Comparison of ENCODE assay signal across 16 cellular contexts in the genomic region with DNA sequence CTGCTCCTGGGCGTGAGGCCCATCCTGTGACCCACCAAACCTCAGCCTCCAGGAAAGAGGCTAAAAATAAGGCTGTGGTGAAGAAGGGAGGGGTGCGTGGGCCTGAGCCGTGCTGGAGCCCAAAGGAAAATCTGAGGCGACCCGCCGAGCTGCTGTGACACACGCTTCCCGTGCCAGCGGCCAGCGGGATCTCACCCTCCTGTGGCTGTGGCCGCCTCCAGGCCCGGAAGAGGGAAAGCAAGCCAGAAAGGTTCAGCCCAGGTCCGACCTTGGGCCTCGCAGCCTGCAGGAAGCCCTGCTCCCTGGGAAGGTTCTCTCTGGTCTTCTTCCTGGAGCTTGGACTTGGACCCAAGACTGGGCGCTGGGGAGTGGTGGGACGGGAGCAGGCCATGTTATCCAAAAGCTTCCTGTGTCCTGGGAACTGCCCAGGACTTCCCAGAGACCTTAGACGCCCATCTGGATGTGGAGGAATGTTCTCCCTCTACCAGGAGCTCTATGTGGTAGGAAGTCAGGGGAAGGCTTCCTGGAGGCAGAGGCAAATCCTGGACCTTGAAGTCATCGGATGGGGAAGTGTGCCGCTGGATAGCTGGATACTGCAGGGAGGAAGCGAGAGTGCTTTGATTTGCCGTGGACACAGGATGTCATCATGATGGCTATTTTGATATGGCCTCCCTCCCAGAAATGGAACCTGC. TPM values are rescaled to one million over a fixed set of nuclear protein-coding genes. Genes with fewer than 3 reads are reported as not detected.
DNase-seq lines count a peak whose midpoint lies in the region; ATAC-seq and TF ChIP-seq lines count a peak whose summit lies in the region.
"Had no signal": no experiment of that assay in that cellular context is flagged by ENCODE, and none has a peak within 500 bp of the region (broad histone marks: within the 10 kb centered on the region; RNA-seq: fewer than 3 reads in every experiment).

No MANE protein-coding gene starts in this region.

- H3K27me3 Mint-ChIP-seq in activated CD4-positive, alpha-beta T cell treated with anti-CD3 and anti-CD28 coated beads, Interleukin-2, amount 10 ng/mL, durations not matched to agents 7 days and 5 days = no peaks in the 10 kb centered on the region
- H3K27me3 Mint-ChIP-seq: stimulated activated naive CD8-positive, alpha-beta T cell treated with anti-CD3 and anti-CD28 coated beads, Interleukin-15, Interleukin-2, amounts not matched to agents 100 ng/mL and 50 ng/mL, for 24 hours had no signal

- CTCF ChIA-PET in activated CD4-positive, alpha-beta T cell treated with anti-CD3 and anti-CD28 coated beads, Interleukin-2, amount 10 ng/mL, durations not matched to agents 7 days and 5 days (lab: Charles Lee) = interaction anchor here (0.7 to 1.6 kb wide), 6 partner anchors 11 to 149 kb away, joined by 3 to 6 read pairs (median 4); a partner anchor contains a TSS

- TF ChIP-seq CTCF in esophagus muscularis mucosa (IDR thresholded peaks at IDR 0.05) (no peak), upper lobe of left lung (IDR thresholded peaks at IDR 0.05) (no peak)

- 72% methylated on average over 16 of the region's 21 CpGs for WGBS in esophagus muscularis mucosa
- 47 to 68% methylated on average over 18 to 21 of the region's 21 CpGs for WGBS in upper lobe of left lung, 2 donors

- H3K36me3 ChIP-seq in esophagus muscularis mucosa (no peaks in the 10 kb centered on the region), upper lobe of left lung (no peaks in the 10 kb centered on the region)
- H3K36me3 ChIP-seq: neutrophil had no signal

- ATAC-seq in upper lobe of left lung (ENCODE audit: low FRiP score in 2 of 2) = no peak
- ATAC-seq in HG02642 (IDR thresholded peaks at IDR 0.05; ENCODE audit: poor library complexity, unreplicated experiment) = no peak

- H3K4me1 Mint-ChIP-seq in activated CD4-positive, alpha-beta T cell treated with anti-CD3 and anti-CD28 coated beads, Interleukin-2, amount 10 ng/mL, durations not matched to agents 7 days and 5 days = peaks cover 28% of the 10 kb centered on the region

- H3K27me3 ChIP-seq in esophagus muscularis mucosa (peaks cover 0 to 14% (median 0%) of the 10 kb centered on the region in 4 donors), upper lobe of left lung (no peaks in the 10 kb centered on the region)
- H3K27me3 ChIP-seq: neutrophil had no signal

- intact Hi-C loops in esophagus muscularis mucosa (cut with DNase I) = no loop called here
- intact Hi-C loops in head of caudate nucleus (cut with DNase I) = no loop called here

- H3K36me3 Mint-ChIP-seq in activated CD4-positive, alpha-beta T cell treated with anti-CD3 and anti-CD28 coated beads, Interleukin-2, amount 10 ng/mL, durations not matched to agents 7 days and 5 days (ENCODE audit: low read depth) = no peaks in the 10 kb centered on the region

- H3K4me3 Mint-ChIP-seq in activated CD4-positive, alpha-beta T cell treated with anti-CD3 and anti-CD28 coated beads, Interleukin-2, amount 10 ng/mL, durations not matched to agents 7 days and 5 days = no peak overlapping the region
- H3K4me3 Mint-ChIP-seq: stimulated activated naive CD8-positive, alpha-beta T cell treated with anti-CD3 and anti-CD28 coated beads, Interleukin-15, Interleukin-2, amounts not matched to agents 100 ng/mL and 50 ng/mL, for 24 hours had no signal

- peak overlapping the region; percentile 67 for H3K27ac Mint-ChIP-seq in activated CD4-positive, alpha-beta T cell treated with anti-CD3 and anti-CD28 coated beads, Interleukin-2, amount 10 ng/mL, durations not matched to agents 7 days and 5 days

- H3K27ac ChIP-seq in esophagus muscularis mucosa (replicated peaks in 1 of 4) (peak overlapping the region; percentile 4 to 72 (median 46)), upper lobe of left lung (peak overlapping the region; percentile 68 to 91 (median 80))
- H3K27ac ChIP-seq: neutrophil had no signal

- no peaks in the 10 kb centered on the region for H3K9me3 Mint-ChIP-seq in activated CD4-positive, alpha-beta T cell treated with anti-CD3 and anti-CD28 coated beads, Interleukin-2, amount 10 ng/mL, durations not matched to agents 7 days and 5 days
- H3K9me3 Mint-ChIP-seq: stimulated activated naive CD8-positive, alpha-beta T cell treated with anti-CD3 and anti-CD28 coated beads, Interleukin-15, Interleukin-2, amounts not matched to agents 100 ng/mL and 50 ng/mL, for 24 hours had no signal

- POLR2A ChIA-PET in activated CD4-positive, alpha-beta T cell treated with anti-CD3 and anti-CD28 coated beads, Interleukin-2, amount 10 ng/mL, durations not matched to agents 7 days and 5 days (lab: Charles Lee) = no interaction called here

- TF ChIP-seq POLR2A in esophagus muscularis mucosa (IDR thresholded peaks at IDR 0.05; ENCODE audit: low read depth) (no peak), upper lobe of left lung (IDR thresholded peaks at IDR 0.05) (no peak)

- no peak overlapping the region for H3K4me3 ChIP-seq in esophagus muscularis mucosa
- no peak overlapping the region for H3K4me3 ChIP-seq in upper lobe of left lung

- no peak for TF ChIP-seq EP300 in esophagus muscularis mucosa (IDR thresholded peaks at IDR 0.05)
- peak in 2 of 4 donors; percentile 6 to 41 for TF ChIP-seq EP300 in upper lobe of left lung (IDR thresholded peaks at IDR 0.05)

- no peaks in the 10 kb centered on the region for H3K9me3 ChIP-seq in esophagus muscularis mucosa
- H3K9me3 ChIP-seq in upper lobe of left lung = no peaks in the 10 kb centered on the region
- H3K9me3 ChIP-seq: neutrophil had no signal

- H3K4me1 ChIP-seq in esophagus muscularis mucosa (peaks cover 16 to 60% (median 58%) of the 10 kb centered on the region in 4 donors), upper lobe of left lung (peaks cover 92 to 99% (median 95%) of the 10 kb centered on the region in 4 donors)

- no peak for DNase-seq in activated CD4-positive, alpha-beta T cell treated with anti-CD3 and anti-CD28 coated beads, Interleukin-2, amount 10 ng/mL, durations not matched to agents 7 days and 5 days
- DNase-seq in activated CD4-positive, alpha-beta T cell treated with anti-CD3 and anti-CD28 coated beads for 4 hours = no peak
- DNase-seq in esophagus muscularis mucosa (ENCODE audit: extremely low spot score) (no peak), occipital lobe (lab: John Stamatoyannopoulos, UW) (peak; percentile 34), upper lobe of left lung (peak in 1 of 2 donors; percentile 74), head of caudate nucleus (no peak)
- no peak for DNase-seq in effector CD4-positive, alpha-beta T cell
- DNase-seq: 8988T; activated effector memory CD4-positive, alpha-beta T cell treated with anti-CD3 and anti-CD28 coated beads, Interleukin-2, amount 50 U/mL, for 16 hours; Calu3; stimulated activated CD4-positive, alpha-beta T cell treated with anti-CD3 and anti-CD28 coated beads, Interleukin-4, amount 100 ng/mL, for 1 hour; SW 1271 had no signal

RNA-seq across cellular contexts. Expression of a gene that starts 11.4 kb away (rescaled TPM):
- total RNA-seq in activated CD4-positive, alpha-beta T cell treated with anti-CD3 and anti-CD28 coated beads, Interleukin-2, amount 10 ng/mL, durations not matched to agents 7 days and 5 days = under 1 TPM; 0.25 to 0.29 TPM
- total RNA-seq in esophagus muscularis mucosa = 10 to 100 TPM in 3 of 4 donors, 1 to 10 TPM in 1; 10.0 to 19.9 (median 18.8) TPM
- total RNA-seq in occipital lobe = 15.9 TPM
- total RNA-seq in upper lobe of left lung = 10 to 100 TPM; 41.8 to 89.1 (median 55.2) TPM

RNA-seq across cellular contexts. Expression of a gene that starts 45.1 kb away (rescaled TPM):
- total RNA-seq in activated CD4-positive, alpha-beta T cell treated with anti-CD3 and anti-CD28 coated beads, Interleukin-2, amount 10 ng/mL, durations not matched to agents 7 days and 5 days = 10 to 100 TPM; 58.0 to 59.0 TPM
- total RNA-seq in esophagus muscularis mucosa = 10 to 100 TPM; 31.6 to 45.4 (median 36.1) TPM
- 28.5 TPM for total RNA-seq in occipital lobe
- total RNA-seq in upper lobe of left lung = 100 to 1,000 TPM in 1 of 6 donors, 10 to 100 TPM in 5; 45.2 to 151 (median 57.3) TPM

RNA-seq across cellular contexts. Expression of a gene that starts 50.3 kb away (rescaled TPM):
- total RNA-seq in activated CD4-positive, alpha-beta T cell treated with anti-CD3 and anti-CD28 coated beads, Interleukin-2, amount 10 ng/mL, durations not matched to agents 7 days and 5 days = not detected
- total RNA-seq in esophagus muscularis mucosa (not detected), occipital lobe (not detected), upper lobe of left lung (10 to 100 TPM in 3 of 6 donors, 1 to 10 TPM in 3; 3.8 to 18.7 (median 9.7) TPM)
- total RNA-seq: cerebellum had no signal

Comparison
In these comparisons a context has a peak if more than half of its experiments do, and no peak if none do; other contexts are left out.
1. RNA of a gene that starts 11.4 kb away (total RNA-seq): 41.8 to 89.1 TPM in upper lobe of left lung, 10.0 to 19.9 TPM in esophagus muscularis mucosa and 15.9 TPM in occipital lobe (single experiment); 0.25 to 0.29 TPM in activated CD4-positive, alpha-beta T cell treated with anti-CD3 and anti-CD28 coated beads, Interleukin-2, amount 10 ng/mL, durations not matched to agents 7 days and 5 days; every median in the first group is over 4 times any median in the second.